1 cellular context compared by ENCODE assay signal in genomic region chr1:3673381-3674099, GRCh38.
TF ChIP-seq lines count a peak whose summit lies in the region.

No MANE protein-coding gene starts in this region.

TF ChIP-seq in GM23338, 12 proteins besides CTCF, POLR2A, EP300 and RAD21:
- no peak for TF ChIP-seq REST (IDR thresholded peaks at IDR 0.05; ENCODE audit: unreplicated experiment)
- no peak for TF ChIP-seq JUNB (IDR thresholded peaks at IDR 0.05; ENCODE audit: unreplicated experiment)
- no peak for TF ChIP-seq ZNF114 (CRISPR knock-in tag; IDR thresholded peaks at IDR 0.05)
- TF ChIP-seq NANOG (IDR thresholded peaks at IDR 0.05; ENCODE audit: borderline replicate concordance): no peak
- TF ChIP-seq ZNF462 (CRISPR knock-in tag; IDR thresholded peaks at IDR 0.05): no peak
- TF ChIP-seq ZNF331 (CRISPR knock-in tag; IDR thresholded peaks at IDR 0.05; ENCODE audit: low read depth): no peak
- TF ChIP-seq EZH2 (IDR thresholded peaks at IDR 0.05; ENCODE audit: low read depth, unreplicated experiment): no peak
